Comparison of ENCODE assay signal across 1 cellular context in the genomic region with DNA sequence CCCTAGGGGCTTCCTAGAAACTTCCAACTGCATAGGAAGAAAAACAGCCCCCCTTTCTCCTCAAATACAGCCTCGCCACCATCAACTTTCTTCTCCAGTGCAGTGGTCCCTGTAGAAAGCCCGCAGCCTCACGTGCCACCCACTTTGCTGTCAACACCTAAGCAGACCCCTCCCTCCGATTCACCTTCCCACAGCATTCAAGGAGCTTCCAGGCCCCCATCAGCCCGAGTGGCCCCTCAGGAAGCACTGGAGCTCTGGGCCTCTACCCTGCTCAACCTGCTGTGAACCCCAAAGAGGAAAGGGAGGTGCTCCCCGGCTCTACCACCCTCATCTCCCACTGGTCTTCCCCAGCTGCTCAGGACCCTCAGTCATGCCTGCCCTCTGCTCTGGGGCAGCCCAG.
TF ChIP-seq lines count a peak whose summit lies in the region.

No MANE protein-coding gene starts in this region.

TF ChIP-seq in H1, 55 proteins besides CTCF, POLR2A, EP300 and RAD21:
- TF ChIP-seq KDM5A (IDR thresholded peaks at IDR 0.05; ENCODE audit: low read length) (no peak), GTF2F1 (IDR thresholded peaks at IDR 0.05; ENCODE audit: borderline replicate concordance, low read depth, low read length) (no peak), MAFK (IDR thresholded peaks at IDR 0.05; ENCODE audit: low read depth, low read length) (no peak), ASH2L (IDR thresholded peaks at IDR 0.05; ENCODE audit: low read length) (no peak), BACH1 (IDR thresholded peaks at IDR 0.05; ENCODE audit: low read length) (no peak), YY1 (IDR thresholded peaks at IDR 0.05; ENCODE audit: low read depth, low read length) (no peak), BCL11A (IDR thresholded peaks at IDR 0.05; ENCODE audit: low read depth in 2 of 2, low read length in 2 of 2) (no peak), SIRT6 (IDR thresholded peaks at IDR 0.05; ENCODE audit: low read length) (no peak), POU5F1 (IDR thresholded peaks at IDR 0.05; ENCODE audit: low read depth, low read length) (no peak), CHD1 (IDR thresholded peaks at IDR 0.05; ENCODE audit: low read depth, low read length) (no peak), TEAD4 (IDR thresholded peaks at IDR 0.05; ENCODE audit: low read depth, low read length) (no peak)
